In the genomic region with DNA sequence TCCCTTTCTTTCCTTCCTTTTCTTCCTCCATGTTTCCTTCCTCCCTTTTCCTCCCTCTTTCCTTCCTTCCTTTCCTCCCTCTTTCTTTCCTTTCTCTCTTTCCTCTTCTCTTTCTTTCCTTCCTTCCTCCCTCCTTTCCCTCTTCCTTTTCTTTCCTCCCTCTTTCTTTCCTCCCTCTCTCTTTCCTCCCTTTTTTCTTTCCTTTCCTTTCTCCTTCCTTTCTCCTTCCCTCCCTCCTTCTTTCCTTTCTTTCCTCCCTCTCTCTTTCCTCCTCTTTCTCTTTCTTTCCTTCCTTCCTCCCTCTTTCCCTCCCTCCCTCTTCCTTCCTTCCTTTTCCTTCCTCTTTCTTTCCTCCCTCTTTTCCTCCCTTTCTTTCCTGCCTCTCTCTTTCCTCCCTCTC, we compare ENCODE assay signal across 8 cellular contexts.
"Had no signal": no experiment of that assay in that cellular context is flagged by ENCODE, and none has a peak within 500 bp of the region (broad histone marks: within the 10 kb centered on the region; RNA-seq: fewer than 3 reads in every experiment).

No MANE protein-coding gene starts in this region.

- H2AFZ ChIP-seq: GM23248 had no signal

- H3K9ac ChIP-seq: GM23248 had no signal

- H3K4me1 Mint-ChIP-seq: IgD-negative memory B cell had no signal

- H3K4me3 Mint-ChIP-seq: IgD-negative memory B cell had no signal

- FAIRE-seq: HTR-8/SVneo had no signal

- H3K4me3 ChIP-seq: GM23248, HAP-1 had no signal

- H3K9me3 ChIP-seq: HAP-1 had no signal

- H3K36me3 Mint-ChIP-seq: IgD-negative memory B cell had no signal

- H3K36me3 ChIP-seq: HAP-1 had no signal

- H3K27ac ChIP-seq: GM23248 had no signal

- ATAC-seq: HCT116 had no signal

- DNase-seq: GM23248, GOT3, H7, KG1 had no signal

- H3K4me1 ChIP-seq: HAP-1 had no signal

- H3K27ac Mint-ChIP-seq: IgD-negative memory B cell had no signal
